12 cellular contexts compared by ENCODE assay signal in genomic region chr3:120399372-120399771, GRCh38. TPM values are rescaled to one million over a fixed set of nuclear protein-coding genes. Genes with fewer than 3 reads are reported as not detected.
DNase-seq lines count a peak whose midpoint lies in the region; ATAC-seq and TF ChIP-seq lines count a peak whose summit lies in the region.
"Had no signal": no experiment of that assay in that cellular context is flagged by ENCODE, and none has a peak within 500 bp of the region (broad histone marks: within the 10 kb centered on the region; RNA-seq: fewer than 3 reads in every experiment).

No MANE protein-coding gene starts in this region.

- H3K9me3 ChIP-seq in right atrium auricular region = no peaks in the 10 kb centered on the region

- peaks cover 97% of the 10 kb centered on the region for H3K36me3 ChIP-seq in right atrium auricular region

- peak; percentile 31 for DNase-seq in GM12864 (ENCODE audit: low read depth)
- DNase-seq in ecto neural progenitor cell (ENCODE audit: low spot score) = no peak
- no peak for DNase-seq in Ammon's horn (ENCODE audit: low spot score)
- no peak for DNase-seq in NCI-H1092 treated with DMSO at 0.1 percent for 48 hours (lab: John Stamatoyannopoulos, UW)
- no peak for DNase-seq in right atrium auricular region (ENCODE audit: low spot score)
- DNase-seq: activated CD4-positive, alpha-beta memory T cell treated with anti-CD3 and anti-CD28 coated beads for 36 hours; activated naive CD8-positive, alpha-beta T cell treated with anti-CD3 and anti-CD28 coated beads, Interleukin-2, amount 10 ng/mL, durations not matched to agents 7 days and 5 days; DND-41; effector CD4-positive, alpha-beta T cell had no signal

- TF ChIP-seq CTCF in GM12864 (IDR thresholded peaks at IDR 0.05; ENCODE audit: low read depth, low read length, missing control alignments) = no peak
- no peak for TF ChIP-seq CTCF in right atrium auricular region (IDR thresholded peaks at IDR 0.05)

- no peak overlapping the region for H3K27ac ChIP-seq in right atrium auricular region

- peak; percentile 95 for ATAC-seq in GM19395 (IDR thresholded peaks at IDR 0.05; ENCODE audit: unreplicated experiment)
- peak; percentile 76 for ATAC-seq in HG02798 (IDR thresholded peaks at IDR 0.05; ENCODE audit: poor library complexity, unreplicated experiment)
- ATAC-seq in HG03521 (IDR thresholded peaks at IDR 0.05; ENCODE audit: unreplicated experiment) = peak; percentile 68

- no peak overlapping the region for H3K4me3 ChIP-seq in GM12864 (ENCODE audit: low read depth, low read length)
- no peak overlapping the region for H3K4me3 ChIP-seq in right atrium auricular region

- no peaks in the 10 kb centered on the region for H3K27me3 ChIP-seq in right atrium auricular region

- H3K4me1 ChIP-seq in right atrium auricular region = no peaks in the 10 kb centered on the region

RNA-seq across cellular contexts. Expression of gene LRRC58, which starts 50.2 kb away (rescaled TPM):
- 10 to 100 TPM; 15.9 to 17.5 TPM for total RNA-seq in right atrium auricular region

RNA-seq across cellular contexts. Expression of gene FSTL1, which starts 51.4 kb away (rescaled TPM):
- 100 to 1,000 TPM; 327 to 380 TPM for total RNA-seq in right atrium auricular region
